27 cellular contexts compared by ENCODE assay signal in the genomic region with DNA sequence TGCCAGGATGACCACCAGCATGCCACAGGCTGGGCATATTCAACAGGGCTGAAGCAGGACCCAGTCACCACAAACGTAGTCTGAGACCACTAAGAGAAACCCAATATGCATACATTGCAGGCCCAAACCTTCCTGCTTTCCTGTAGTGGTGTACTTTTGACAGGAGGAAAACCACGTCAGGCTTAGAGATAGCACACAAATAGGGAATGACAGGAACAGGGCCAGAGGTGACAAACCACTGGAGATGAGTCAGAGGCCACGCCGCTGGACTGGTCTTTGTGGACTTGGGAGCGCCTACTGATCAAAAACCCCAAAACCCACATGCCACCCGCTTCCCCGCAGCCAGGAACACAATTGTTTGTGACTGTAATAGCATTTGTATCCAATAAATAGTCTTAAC. TPM values are rescaled to one million over a fixed set of nuclear protein-coding genes. Genes with fewer than 3 reads are reported as not detected.
DNase-seq lines count a peak whose midpoint lies in the region; ATAC-seq, FAIRE-seq and TF ChIP-seq lines count a peak whose summit lies in the region.
"Had no signal": no experiment of that assay in that cellular context is flagged by ENCODE, and none has a peak within 500 bp of the region (broad histone marks: within the 10 kb centered on the region; RNA-seq: fewer than 3 reads in every experiment).

No MANE protein-coding gene starts in this region.

- H3K27me3 Mint-ChIP-seq in natural killer cell treated with Interleukin-12 subunit alpha and Interleukin-12 subunit beta and Interleukin-15 and Interleukin-18, amount 100 ng/mL, for 72 hours: peaks cover 0 to 6% of the 10 kb centered on the region in 2 donors
- H3K27me3 Mint-ChIP-seq: CD4-positive, alpha-beta T cell had no signal

- no TSS peak for BruUV-seq in K562 (replicated peaks; lab: Mats Ljungman, UMichigan)

- ATAC-seq in K562: no peak
- ATAC-seq in natural killer cell treated with Interleukin-12 subunit alpha and Interleukin-12 subunit beta and Interleukin-15 and Interleukin-18, amount 100 ng/mL, for 72 hours: peak; percentile 56 to 58
- ATAC-seq: HCT116, left cardiac atrium, sciatic nerve, upper lobe of right lung had no signal

- H3K9me3 Mint-ChIP-seq in natural killer cell treated with Interleukin-12 subunit alpha and Interleukin-12 subunit beta and Interleukin-15 and Interleukin-18, amount 100 ng/mL, for 72 hours: no peaks in the 10 kb centered on the region
- H3K9me3 Mint-ChIP-seq: activated naive CD4-positive, alpha-beta T cell treated with anti-CD3 and anti-CD28 coated beads, Interleukin-2, amount 50 U/mL, for 72 hours; activated T-helper 1 cell treated with anti-CD3 and anti-CD28 coated beads, Interleukin-12 subunit alpha, Interleukin-12 subunit beta, Interleukin-2, Interleukin-4 antibody, amounts not matched to agents 30 ng/mL and 10 ng/mL and 1 ng/mL, durations not matched to agents 14 hours and 24 hours and 36 hours; CD4-positive, alpha-beta T cell; mesothelial cell of epicardium; nephron had no signal

- POLR2A ChIA-PET in K562 (lab: Yijun Ruan, JAX): no interaction called here

- H3K36me3 Mint-ChIP-seq in natural killer cell treated with Interleukin-12 subunit alpha and Interleukin-12 subunit beta and Interleukin-15 and Interleukin-18, amount 100 ng/mL, for 72 hours: peaks cover 47% of the 10 kb centered on the region

- H3K36me3 ChIP-seq in K562 (ENCODE audit: control insufficient read depth, insufficient read depth, low read length) (peaks cover 78% of the 10 kb centered on the region), stomach (peaks cover 31 to 66% (median 65%) of the 10 kb centered on the region in 4 donors)

- intact Hi-C loops in K562 (cut with micrococcal nuclease): no loop called here
- intact Hi-C loops in stomach (cut with DNase I; ENCODE audit: low total_unique reads): no loop called here

- TF ChIP-seq CTCF in K562 (IDR thresholded peaks at IDR 0.05 in 2 of 3, conservative IDR thresholded peaks at IDR 0.05 in 1 of 3; ENCODE audit: insufficient read depth in 2 of 3, low read depth in 1 of 3, low read length in 3 of 3) (no peak), stomach (IDR thresholded peaks at IDR 0.05) (no peak)

- 39% methylated on average over 6 of the region's 7 CpGs for WGBS in K562 (ENCODE audit: insufficient coverage, low coverage, missing lambda C conversion rate)
- 75 to 87% (median 83%) methylated on average over 7 of the region's 7 CpGs for WGBS in stomach, 5 donors

- H3K27ac Mint-ChIP-seq in natural killer cell treated with Interleukin-12 subunit alpha and Interleukin-12 subunit beta and Interleukin-15 and Interleukin-18, amount 100 ng/mL, for 72 hours: peak overlapping the region; percentile 56 to 72
- H3K27ac Mint-ChIP-seq: activated T-helper 1 cell treated with anti-CD3 and anti-CD28 coated beads, Interleukin-12 subunit alpha, Interleukin-12 subunit beta, Interleukin-2, Interleukin-4 antibody, amounts not matched to agents 30 ng/mL and 10 ng/mL and 1 ng/mL, durations not matched to agents 14 hours and 24 hours and 36 hours; CD4-positive, alpha-beta T cell; mesothelial cell of epicardium; nephron had no signal

- in situ Hi-C loops in K562 (cut with MboI): no loop called here

- peak overlapping the region; percentile 69 for H3K4me3 Mint-ChIP-seq in natural killer cell treated with Interleukin-12 subunit alpha and Interleukin-12 subunit beta and Interleukin-15 and Interleukin-18, amount 100 ng/mL, for 72 hours
- H3K4me3 Mint-ChIP-seq: activated T-helper 1 cell treated with anti-CD3 and anti-CD28 coated beads, Interleukin-12 subunit alpha, Interleukin-12 subunit beta, Interleukin-2, Interleukin-4 antibody, amounts not matched to agents 30 ng/mL and 10 ng/mL and 1 ng/mL, durations not matched to agents 14 hours and 24 hours and 36 hours; CD4-positive, alpha-beta T cell; mesothelial cell of epicardium; nephron had no signal

- H3K9me1 ChIP-seq in K562 (ENCODE audit: control insufficient read depth, insufficient read depth, low read length): no peaks in the 10 kb centered on the region

- peaks cover 14 to 23% of the 10 kb centered on the region in 2 experiments; a peak in 4 of 5 replicates for H3K4me1 ChIP-seq in K562 (replicated peaks in 1 of 2; ENCODE audit: control insufficient read depth in 2 of 2, insufficient read depth in 2 of 2, low read length in 2 of 2)
- peaks cover 32 to 58% (median 45%) of the 10 kb centered on the region in 4 donors for H3K4me1 ChIP-seq in stomach

- TF ChIP-seq EP300 in K562 (IDR thresholded peaks at IDR 0.05; ENCODE audit: low read length) (no peak), stomach (IDR thresholded peaks at IDR 0.05) (no peak)

- H3K4me2 ChIP-seq in K562 (ENCODE audit: insufficient read depth, low read length): no peak overlapping the region

- no peak overlapping the region for H2AFZ ChIP-seq in K562 (ENCODE audit: low read depth, low read length)

- TF ChIP-seq RAD21 in K562 (CRISPR knock-in tag; conservative IDR thresholded peaks at IDR 0.05 in 1 of 2, IDR thresholded peaks at IDR 0.05 in 1 of 2): no peak

- peaks cover 60 to 69% of the 10 kb centered on the region in 2 donors for H3K4me1 Mint-ChIP-seq in natural killer cell treated with Interleukin-12 subunit alpha and Interleukin-12 subunit beta and Interleukin-15 and Interleukin-18, amount 100 ng/mL, for 72 hours (ENCODE audit: low read depth in 2 of 2)

- H3K9me3 ChIP-seq in K562 (replicated peaks; ENCODE audit: control insufficient read depth, insufficient read depth, low read depth, low read length) (no peaks in the 10 kb centered on the region), stomach (no peaks in the 10 kb centered on the region)
- H3K9me3 ChIP-seq: upper lobe of right lung had no signal

- no peak for TF ChIP-seq POLR2A in K562 (conservative IDR thresholded peaks at IDR 0.05)
- TF ChIP-seq POLR2A in stomach (IDR thresholded peaks at IDR 0.05): no peak

- peaks cover 34% of the 10 kb centered on the region for H3K79me2 ChIP-seq in K562 (ENCODE audit: control insufficient read depth, insufficient read depth, low read length)

- H4K20me1 ChIP-seq in K562 (replicated peaks; ENCODE audit: control insufficient read depth, insufficient read depth, low read length): no peaks in the 10 kb centered on the region

- H3K27me3 ChIP-seq in K562 (ENCODE audit: control insufficient read depth in 2 of 2, insufficient read depth in 2 of 2, low read length in 2 of 2) (no peaks in the 10 kb centered on the region), stomach (no peaks in the 10 kb centered on the region)
- H3K27me3 ChIP-seq: upper lobe of right lung had no signal

- FAIRE-seq in K562 (lab: Jason Lieb, UNC): no peak
- FAIRE-seq: endothelial cell of umbilical vein had no signal

- H3K27ac ChIP-seq in K562 (ENCODE audit: extremely low read depth, low read depth, low read length) (no peak overlapping the region; the same call in 2 of the 3 replicates), stomach (no peak overlapping the region)
- H3K27ac ChIP-seq: HL-60, upper lobe of right lung had no signal

- CTCF ChIA-PET in K562 (lab: Yijun Ruan, JAX; ENCODE audit: low intra/inter-chr PET ratio): no interaction called here

- H3K4me3 ChIP-seq in K562: no peak overlapping the region
- H3K4me3 ChIP-seq in stomach: no peak overlapping the region
- H3K4me3 ChIP-seq: upper lobe of right lung had no signal

- peak overlapping the region in 1 of 2 experiments; percentile 61; a peak in 1 of 4 replicates for H3K9ac ChIP-seq in K562 (ENCODE audit: insufficient read depth in 1 of 2, low read depth in 2 of 2, low read length in 2 of 2)

- peak; percentile 47 for DNase-seq in GDM1 (lab: John Stamatoyannopoulos, UW)
- peak; percentile 57 for DNase-seq in MV-4-11 (lab: John Stamatoyannopoulos, UW)
- peak in 1 of 4 experiments; percentile 37 for DNase-seq in K562 (ENCODE audit: extremely low read depth in 1 of 4, low spot score in 3 of 4)
- peak; percentile 73 for DNase-seq in natural killer cell treated with Interleukin-12 subunit alpha and Interleukin-12 subunit beta and Interleukin-15 and Interleukin-18, amount 100 ng/mL, for 72 hours (ENCODE audit: low spot score)
- DNase-seq in NCI-H524 (lab: John Stamatoyannopoulos, UW): no peak
- DNase-seq in putamen (ENCODE audit: low spot score): no peak
- DNase-seq in T-helper 1 cell: no peak
- no peak for DNase-seq in stomach
- DNase-seq: activated CD8-positive, alpha-beta memory T cell treated with anti-CD3 and anti-CD28 coated beads for 24 hours; CD4-positive, alpha-beta T cell; cerebellar nuclear complex; EL; head of caudate nucleus; left cardiac atrium; NCI-H2081 treated with DMSO at 0.1 percent for 48 hours; NCI-H446; OCI-M1; Right ventricle myocardium superior; upper lobe of right lung had no signal

RNA-seq across cellular contexts. Expression of gene EFCAB12, which starts 3.6 kb away (rescaled TPM):
- 2.6 and 4.9 TPM in 2 replicates for total RNA-seq in K562 (2011; cell fraction: chromatin; rRNA removed; ENCODE audit: low replicate concordance)
- 1.3 and 1.5 TPM in 2 replicates for total RNA-seq in K562 (2011; cell fraction: nucleolus; rRNA removed)
- total RNA-seq in K562 (2011; cell fraction: nucleoplasm; rRNA removed): 2.2 and 4.1 TPM in 2 replicates
- total RNA-seq in K562 (2014; rRNA removed) (0.45 and 0.54 TPM in 2 replicates), K562 (2014; rRNA removed; fragmentation: Illumina TruSeq; extraction: Trizol) (0.29 and 0.44 TPM in 2 replicates), K562 (2015; rRNA removed; fragmentation: Illumina TruSeq; extraction: Trizol) (0.72 and 0.76 TPM in 2 replicates), K562 (2021) (0.95 and 1.1 TPM in 2 replicates), stomach (1 to 10 TPM in 1 of 5 donors, under 1 TPM in 2, not detected in 2; 0.72 to 4.0 (median 0.92) TPM)
- polyA plus RNA-seq in K562 (2011; rRNA removed) (0.56 and 0.57 TPM in 2 replicates), K562 (2014; fragmentation: Illumina TruSeq; extraction: Trizol) (0.76 and 0.95 TPM in 2 replicates), K562 (2014; fragmentation: Nextera tagmentation; extraction: Ambion mirVana) (under 1 TPM in 1 of 2 experiments, not detected in 1; 0.08 TPM), K562 (2014; rRNA removed) (0.56 and 0.69 TPM in 2 replicates), stomach (1 to 10 TPM in 2 of 3 donors, under 1 TPM in 1; 0.33 to 2.7 (median 2.6) TPM)
- 0.31 and 0.46 TPM in 2 replicates for polyA plus RNA-seq in K562 (2011; cell fraction: cytosol; rRNA removed)
- 2.7 and 8.5 TPM in 2 replicates for polyA plus RNA-seq in K562 (2011; cell fraction: nucleus; rRNA removed)
- 1.3 and 1.5 TPM in 2 replicates for polyA plus RNA-seq in K562 (2012)
- 0.46 and 0.93 TPM in 2 replicates for polyA minus RNA-seq in K562 (2011; rRNA and poly(A)+ RNA removed)
- polyA minus RNA-seq in K562 (2011; cell fraction: cytosol; rRNA and poly(A)+ RNA removed): not detected in 2 replicates
- 1.4 and 1.5 TPM in 2 replicates for polyA minus RNA-seq in K562 (2011; cell fraction: nucleus; rRNA and poly(A)+ RNA removed)
- 1 to 10 TPM; 1.0 to 2.3 TPM for total RNA-seq in natural killer cell treated with Interleukin-12 subunit alpha and Interleukin-12 subunit beta and Interleukin-15 and Interleukin-18, amount 100 ng/mL, for 72 hours
- total RNA-seq: Right ventricle myocardium superior had no signal

RNA-seq across cellular contexts. Expression of gene MBD4, which starts 7.7 kb away (rescaled TPM):
- total RNA-seq in K562 (2011; cell fraction: chromatin; rRNA removed; ENCODE audit: low replicate concordance): 34.9 and 102 TPM in 2 replicates
- total RNA-seq in K562 (2011; cell fraction: nucleolus; rRNA removed): 20.8 and 23.4 TPM in 2 replicates
- total RNA-seq in K562 (2011; cell fraction: nucleoplasm; rRNA removed): 40.0 and 49.9 TPM in 2 replicates
- total RNA-seq in K562 (2014; rRNA removed) (28.4 and 32.8 TPM in 2 replicates), K562 (2014; rRNA removed; fragmentation: Illumina TruSeq; extraction: Trizol) (41.7 and 49.6 TPM in 2 replicates), K562 (2015; rRNA removed; fragmentation: Illumina TruSeq; extraction: Trizol) (47.4 and 55.1 TPM in 2 replicates), K562 (2021) (36.3 and 37.9 TPM in 2 replicates), stomach (10 to 100 TPM in 4 of 5 donors, 1 to 10 TPM in 1; 5.8 to 74.1 (median 40.6) TPM)
- polyA plus RNA-seq in K562 (2011; rRNA removed) (60.2 and 63.9 TPM in 2 replicates), K562 (2014; fragmentation: Illumina TruSeq; extraction: Trizol) (43.5 and 49.1 TPM in 2 replicates), K562 (2014; fragmentation: Nextera tagmentation; extraction: Ambion mirVana) (10 to 100 TPM; 13.3 to 16.6 TPM), K562 (2014; rRNA removed) (39.0 and 48.0 TPM in 2 replicates), stomach (10 to 100 TPM; 13.8 to 23.4 (median 20.1) TPM)
- 13.2 and 24.9 TPM in 2 replicates for polyA plus RNA-seq in K562 (2011; cell fraction: cytosol; rRNA removed)
- polyA plus RNA-seq in K562 (2011; cell fraction: nucleus; rRNA removed): 94.0 and 147 TPM in 2 replicates
- 27.5 and 38.7 TPM in 2 replicates for polyA plus RNA-seq in K562 (2012)
- polyA minus RNA-seq in K562 (2011; rRNA and poly(A)+ RNA removed): 46.8 and 52.4 TPM in 2 replicates
- polyA minus RNA-seq in K562 (2011; cell fraction: cytosol; rRNA and poly(A)+ RNA removed): 12.2 and 21.6 TPM in 2 replicates
- polyA minus RNA-seq in K562 (2011; cell fraction: nucleus; rRNA and poly(A)+ RNA removed): 42.0 and 96.6 TPM in 2 replicates
- 10 to 100 TPM; 63.6 to 72.6 TPM for total RNA-seq in natural killer cell treated with Interleukin-12 subunit alpha and Interleukin-12 subunit beta and Interleukin-15 and Interleukin-18, amount 100 ng/mL, for 72 hours

RNA-seq across cellular contexts. Expression of gene IFT122, which starts 8.0 kb away (rescaled TPM):
- total RNA-seq in K562 (2011; cell fraction: chromatin; rRNA removed; ENCODE audit: low replicate concordance): 118 and 123 TPM in 2 replicates
- total RNA-seq in K562 (2011; cell fraction: nucleolus; rRNA removed): 58.6 and 64.5 TPM in 2 replicates
- 64.7 and 77.3 TPM in 2 replicates for total RNA-seq in K562 (2011; cell fraction: nucleoplasm; rRNA removed)
- total RNA-seq in K562 (2014; rRNA removed) (7.0 and 8.8 TPM in 2 replicates), K562 (2014; rRNA removed; fragmentation: Illumina TruSeq; extraction: Trizol) (7.1 and 8.4 TPM in 2 replicates), K562 (2015; rRNA removed; fragmentation: Illumina TruSeq; extraction: Trizol) (7.7 and 8.2 TPM in 2 replicates), K562 (2021) (11.1 and 12.9 TPM in 2 replicates), stomach (100 to 1,000 TPM in 2 of 5 donors, 10 to 100 TPM in 2, 1 to 10 TPM in 1; 9.9 to 163 (median 61.5) TPM)
- polyA plus RNA-seq in K562 (2011; rRNA removed) (11.5 and 15.5 TPM in 2 replicates), K562 (2014; fragmentation: Illumina TruSeq; extraction: Trizol) (8.4 and 9.0 TPM in 2 replicates), K562 (2014; fragmentation: Nextera tagmentation; extraction: Ambion mirVana) (1 to 10 TPM; 2.4 to 7.0 TPM), K562 (2014; rRNA removed) (9.6 and 11.1 TPM in 2 replicates), stomach (10 to 100 TPM; 12.3 to 17.0 (median 13.9) TPM)
- 11.0 and 12.7 TPM in 2 replicates for polyA plus RNA-seq in K562 (2011; cell fraction: cytosol; rRNA removed)
- polyA plus RNA-seq in K562 (2011; cell fraction: nucleus; rRNA removed): 45.8 and 67.6 TPM in 2 replicates
- polyA plus RNA-seq in K562 (2012): 12.8 and 21.8 TPM in 2 replicates
- 26.7 and 28.2 TPM in 2 replicates for polyA minus RNA-seq in K562 (2011; rRNA and poly(A)+ RNA removed)
- 7.8 and 15.9 TPM in 2 replicates for polyA minus RNA-seq in K562 (2011; cell fraction: cytosol; rRNA and poly(A)+ RNA removed)
- polyA minus RNA-seq in K562 (2011; cell fraction: nucleus; rRNA and poly(A)+ RNA removed): 24.5 and 32.7 TPM in 2 replicates
- 10 to 100 TPM; 13.1 to 27.4 TPM for total RNA-seq in natural killer cell treated with Interleukin-12 subunit alpha and Interleukin-12 subunit beta and Interleukin-15 and Interleukin-18, amount 100 ng/mL, for 72 hours

Comparison
In these comparisons a context has a peak if more than half of its experiments do, and no peak if none do; other contexts are left out.
1. DNase-seq: peak in GDM1 (single experiment), MV-4-11 (single experiment) and natural killer cell treated with Interleukin-12 subunit alpha and Interleukin-12 subunit beta and Interleukin-15 and Interleukin-18, amount 100 ng/mL, for 72 hours (single experiment); none in NCI-H524 (0 of 2), putamen (single experiment), T-helper 1 cell (0 of 5) and stomach (single experiment).